33 cellular contexts compared by ENCODE assay signal in genomic region chr13:67125681-67126080, GRCh38.
DNase-seq lines count a peak whose midpoint lies in the region; ATAC-seq, FAIRE-seq and TF ChIP-seq lines count a peak whose summit lies in the region.
"Had no signal": no experiment of that assay in that cellular context is flagged by ENCODE, and none has a peak within 500 bp of the region (broad histone marks: within the 10 kb centered on the region; RNA-seq: fewer than 3 reads in every experiment).

No MANE protein-coding gene starts in this region.

- TF ChIP-seq RAD21 in K562 (CRISPR knock-in tag; conservative IDR thresholded peaks at IDR 0.05 in 1 of 2, IDR thresholded peaks at IDR 0.05 in 1 of 2): no peak

- H3K4me1 ChIP-seq in HEK293 (ENCODE audit: control insufficient read depth, insufficient read depth, low read length) (no peaks in the 10 kb centered on the region), K562 (replicated peaks in 1 of 2; ENCODE audit: control insufficient read depth in 2 of 2, insufficient read depth in 2 of 2, low read length in 2 of 2) (peaks cover 0 to 8% of the 10 kb centered on the region in 2 experiments; a peak in 2 of 5 replicates)
- H3K4me1 ChIP-seq: Caco-2 had no signal

- BruUV-seq in K562 (replicated peaks; lab: Mats Ljungman, UMichigan): no TSS peak

- H3K27ac ChIP-seq in HEK293 (ENCODE audit: extremely low read depth, low read depth, low read length) (no peak overlapping the region), K562 (ENCODE audit: extremely low read depth, low read depth, low read length) (no peak overlapping the region), dorsolateral prefrontal cortex (peak overlapping the region in 40 of 59 donors; percentile 4 to 90 (median 62))
- H3K27ac ChIP-seq: 22Rv1; BLaER1; BLaER1 treated with 17β-estradiol and CSF1 and Interleukin-3, amounts not matched to agents 10 nM and 100 nM; C4-2B had no signal

- intact Hi-C loops in K562 (cut with micrococcal nuclease): no loop called here
- intact Hi-C loops in dorsolateral prefrontal cortex (cut with DNase I): no loop called here

- H3K9me3 ChIP-seq in HEK293 (ENCODE audit: control insufficient read depth, insufficient read depth, low read depth, low read length) (no peaks in the 10 kb centered on the region), K562 (replicated peaks; ENCODE audit: control insufficient read depth, insufficient read depth, low read depth, low read length) (no peaks in the 10 kb centered on the region)
- H3K9me3 ChIP-seq: A549; BE2C; BLaER1; BLaER1 treated with 17β-estradiol and CSF1 and Interleukin-3, amounts not matched to agents 10 nM and 100 nM; Caco-2 had no signal

- H3K4me2 ChIP-seq in K562 (ENCODE audit: insufficient read depth, low read length): no peak overlapping the region
- H3K4me2 ChIP-seq: BLaER1; BLaER1 treated with 17β-estradiol and CSF1 and Interleukin-3, amounts not matched to agents 10 nM and 100 nM had no signal

- DNase-seq in K562 (ENCODE audit: extremely low read depth in 1 of 4, low spot score in 3 of 4) (no peak), dorsolateral prefrontal cortex (no peak), NCI-H2029 (lab: John Stamatoyannopoulos, UW) (no peak), NCI-H2081 (lab: John Stamatoyannopoulos, UW) (no peak)
- DNase-seq: 8988T; ACHN; AML-193; BE2C; C1 segment of cervical spinal cord; Caco-2; Calu3; CD4-positive, alpha-beta memory T cell; CD4-positive, alpha-beta T cell; CD4-positive, CD25-positive, alpha-beta regulatory T cell; CD8-positive, alpha-beta memory T cell; CD8-positive, alpha-beta T cell; COR-L47; DMS 273 treated with DMSO at 0.1 percent for 48 hours; DMS153; DMS53; DMS79; DMS79 treated with DMSO at 0.1 percent for 48 hours; DND-41; EL had no signal

- no peak for TF ChIP-seq EP300 in K562 (IDR thresholded peaks at IDR 0.05; ENCODE audit: low read length)

- H3K9me1 ChIP-seq in K562 (ENCODE audit: control insufficient read depth, insufficient read depth, low read length): no peaks in the 10 kb centered on the region

- H3K79me2 ChIP-seq in K562 (ENCODE audit: control insufficient read depth, insufficient read depth, low read length): no peaks in the 10 kb centered on the region

- TF ChIP-seq POLR2A in K562 (conservative IDR thresholded peaks at IDR 0.05): no peak

- H3K27me3 ChIP-seq in K562 (ENCODE audit: control insufficient read depth in 2 of 2, insufficient read depth in 2 of 2, low read length in 2 of 2) (no peaks in the 10 kb centered on the region), dorsolateral prefrontal cortex (no peaks in the 10 kb centered on the region)
- H3K27me3 ChIP-seq: BE2C; BLaER1; BLaER1 treated with 17β-estradiol and CSF1 and Interleukin-3, amounts not matched to agents 10 nM and 100 nM had no signal

- H3K9ac ChIP-seq in K562 (ENCODE audit: insufficient read depth in 1 of 2, low read depth in 2 of 2, low read length in 2 of 2): no peak overlapping the region
- H3K9ac ChIP-seq: BLaER1; BLaER1 treated with 17β-estradiol and CSF1 and Interleukin-3, amounts not matched to agents 10 nM and 100 nM had no signal

- H3K36me3 ChIP-seq in HEK293 (ENCODE audit: control insufficient read depth in 2 of 2, insufficient read depth in 1 of 2, low read length in 2 of 2) (no peaks in the 10 kb centered on the region), K562 (ENCODE audit: control insufficient read depth, insufficient read depth, low read length) (no peaks in the 10 kb centered on the region)
- H3K36me3 ChIP-seq: BE2C; BLaER1; BLaER1 treated with 17β-estradiol and CSF1 and Interleukin-3, amounts not matched to agents 10 nM and 100 nM had no signal

- H2AFZ ChIP-seq in K562 (ENCODE audit: low read depth, low read length): no peak overlapping the region

- CTCF ChIA-PET in HEK293 (lab: Yijun Ruan, JAX): no interaction called here
- CTCF ChIA-PET in K562 (lab: Yijun Ruan, JAX; ENCODE audit: low intra/inter-chr PET ratio): no interaction called here

- TF ChIP-seq CTCF in HEK293 (tag by site-specific recombination; IDR thresholded peaks at IDR 0.05) (no peak), K562 (IDR thresholded peaks at IDR 0.05 in 2 of 3, conservative IDR thresholded peaks at IDR 0.05 in 1 of 3; ENCODE audit: insufficient read depth in 2 of 3, low read depth in 1 of 3, low read length in 3 of 3) (no peak), dorsolateral prefrontal cortex (IDR thresholded peaks at IDR 0.05 in 54 of 56, conservative IDR thresholded peaks at IDR 0.05 in 2 of 56; ENCODE audit: low read depth in 1 of 56, partially characterized antibody in 56 of 56) (no peak)

- no peaks in the 10 kb centered on the region for H4K20me1 ChIP-seq in K562 (replicated peaks; ENCODE audit: control insufficient read depth, insufficient read depth, low read length)
- H4K20me1 ChIP-seq: BLaER1; BLaER1 treated with 17β-estradiol and CSF1 and Interleukin-3, amounts not matched to agents 10 nM and 100 nM had no signal

- POLR2A ChIA-PET in HEK293 (lab: Yijun Ruan, JAX) (no interaction called here), K562 (lab: Yijun Ruan, JAX) (no interaction called here)

- H3K4me3 ChIP-seq in HEK293 (ENCODE audit: low read depth, low read length): no peak overlapping the region
- H3K4me3 ChIP-seq in K562: no peak overlapping the region
- H3K4me3 ChIP-seq in dorsolateral prefrontal cortex: no peak overlapping the region
- H3K4me3 ChIP-seq: A549; BLaER1; BLaER1 treated with 17β-estradiol and CSF1 and Interleukin-3, amounts not matched to agents 10 nM and 100 nM had no signal

- in situ Hi-C loops in K562 (cut with MboI): no loop called here

- FAIRE-seq in K562 (lab: Jason Lieb, UNC): no peak
- FAIRE-seq: A204.1, A549, D721Med had no signal

- ATAC-seq in K562: no peak
- ATAC-seq in HG02938 (IDR thresholded peaks at IDR 0.05; ENCODE audit: unreplicated experiment): no peak
- ATAC-seq: A549; CD8-positive, alpha-beta T cell had no signal

TF ChIP-seq in HEK293, 187 proteins besides CTCF, POLR2A, EP300 and RAD21:
- TF ChIP-seq ZNF664 (tag by site-specific recombination; IDR thresholded peaks at IDR 0.05) (peak; percentile 92), ZNF391 (tag by site-specific recombination; IDR thresholded peaks at IDR 0.05; ENCODE audit: borderline replicate concordance, low read depth) (no peak)

TF ChIP-seq in K562, 482 proteins besides CTCF, POLR2A, EP300 and RAD21:
- TF ChIP-seq NFXL1 (CRISPR knock-in tag; IDR thresholded peaks at IDR 0.05): no peak
- no peak for TF ChIP-seq KDM4B (IDR thresholded peaks at IDR 0.05; ENCODE audit: borderline replicate concordance in 2 of 2, low read depth in 1 of 2)
- no peak for TF ChIP-seq ZNF384 (IDR thresholded peaks at IDR 0.05; ENCODE audit: low read depth, low read length)
- no peak for TF ChIP-seq NR2C1 (IDR thresholded peaks at IDR 0.05)
- no peak for TF ChIP-seq NR2C1 (tag; IDR thresholded peaks at IDR 0.05)
- no peak for TF ChIP-seq NFIX (CRISPR knock-in tag; IDR thresholded peaks at IDR 0.05; ENCODE audit: low read depth)
- no peak for TF ChIP-seq ZSCAN32 (CRISPR knock-in tag; IDR thresholded peaks at IDR 0.05)
- 0 out of 2 replicates have a peak, but pooled peaks have one; percentile 14 for TF ChIP-seq ZNF316 (IDR thresholded peaks at IDR 0.05)
- TF ChIP-seq ZNF165 (CRISPR knock-in tag; IDR thresholded peaks at IDR 0.05; ENCODE audit: borderline replicate concordance): no peak
- TF ChIP-seq SMARCB1 (IDR thresholded peaks at IDR 0.05; ENCODE audit: insufficient read length, low read depth): no peak

Comparison
In these comparisons a context has a peak if more than half of its experiments do, and no peak if none do; other contexts are left out.
1. H3K27ac ChIP-seq: peak in dorsolateral prefrontal cortex (40 of 59); none in HEK293 (single experiment) and K562 (single experiment).